ENCODE assay signal across 11 cellular contexts in the genomic region with DNA sequence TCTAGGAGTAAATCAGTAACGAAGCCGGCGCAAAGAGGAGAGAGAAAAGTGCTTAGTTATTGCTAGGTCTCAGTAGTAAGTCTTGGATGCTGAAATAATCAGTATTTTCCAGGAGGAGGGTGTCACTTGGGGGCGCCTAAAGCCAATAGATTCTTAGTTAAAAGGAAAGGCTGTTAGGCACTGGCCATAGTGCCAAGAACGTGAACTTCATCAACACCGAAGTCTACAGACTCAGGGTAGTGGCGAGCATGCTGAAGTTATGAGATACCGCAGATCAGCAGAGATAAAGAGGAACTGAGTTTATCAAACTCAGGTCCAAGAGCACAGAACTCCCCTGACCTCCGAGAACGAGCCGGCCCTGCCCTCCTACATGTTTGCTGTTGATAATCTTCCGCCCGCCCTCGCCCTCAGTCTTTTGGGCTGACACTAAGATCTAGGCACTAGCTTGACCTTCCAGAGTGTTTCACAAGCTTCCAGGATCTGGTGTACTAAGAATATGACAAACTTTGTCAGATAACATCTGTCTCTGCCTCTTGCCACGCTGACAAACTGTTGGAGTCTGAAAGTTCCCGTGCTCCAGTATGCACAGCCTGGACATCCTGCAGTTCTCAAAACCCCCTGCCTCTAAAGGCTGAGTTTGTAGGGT. TPM values are rescaled to one million over a fixed set of nuclear protein-coding genes. Genes with fewer than 3 reads are reported as not detected.
DNase-seq lines count a peak whose midpoint lies in the region; ATAC-seq and TF ChIP-seq lines count a peak whose summit lies in the region.
"Had no signal": no experiment of that assay in that cellular context is flagged by ENCODE, and none has a peak within 500 bp of the region (broad histone marks: within the 10 kb centered on the region; RNA-seq: fewer than 3 reads in every experiment).

No MANE protein-coding gene starts in this region.

- H3K4me1 ChIP-seq in ACC112 (ENCODE audit: control insufficient read depth, insufficient read depth, low read length, unreplicated experiment) (no peaks in the 10 kb centered on the region), esophagus squamous epithelium (no peaks in the 10 kb centered on the region), thyroid gland (no peaks in the 10 kb centered on the region)

- no peaks in the 10 kb centered on the region for H3K9me3 ChIP-seq in esophagus squamous epithelium
- no peaks in the 10 kb centered on the region for H3K9me3 ChIP-seq in thyroid gland

- DNase-seq in M059J (ENCODE audit: low read depth) (peak; percentile 14), cerebellum (ENCODE audit: low spot score) (peak; percentile 19), left colon (peak in 1 of 2 donors; percentile 18), D341Med (ENCODE audit: low spot score) (no peak), esophagus squamous epithelium (lab: John Stamatoyannopoulos, UW) (no peak), KG1 (lab: John Stamatoyannopoulos, UW) (no peak), thyroid gland (no peak)
- DNase-seq: activated naive CD4-positive, alpha-beta T cell treated with anti-CD3 and anti-CD28 coated beads, Interleukin-2, amount 10 ng/mL, durations not matched to agents 7 days and 5 days; effector CD4-positive, alpha-beta T cell; Karpas-422 had no signal

- H2AFZ ChIP-seq in ACC112 (ENCODE audit: low read length, unreplicated experiment), result peak overlapping the region; percentile 54

- TF ChIP-seq CTCF in esophagus squamous epithelium (IDR thresholded peaks at IDR 0.05) (peak in 1 of 6 experiments; percentile 14), thyroid gland (IDR thresholded peaks at IDR 0.05) (no peak)

- H3K79me2 ChIP-seq in ACC112 (ENCODE audit: control insufficient read depth, insufficient read depth, low read length, unreplicated experiment), result no peaks in the 10 kb centered on the region

- no peak overlapping the region for H3K27ac ChIP-seq in ACC112 (ENCODE audit: low read depth, low read length)
- no peak overlapping the region for H3K27ac ChIP-seq in esophagus squamous epithelium
- H3K27ac ChIP-seq in thyroid gland, result no peak overlapping the region

- TF ChIP-seq POLR2A in esophagus squamous epithelium (IDR thresholded peaks at IDR 0.05) (no peak), thyroid gland (IDR thresholded peaks at IDR 0.05) (no peak)

- no peaks in the 10 kb centered on the region for H3K36me3 ChIP-seq in ACC112 (ENCODE audit: insufficient read depth, low read length)
- H3K36me3 ChIP-seq in esophagus squamous epithelium, result no peaks in the 10 kb centered on the region
- H3K36me3 ChIP-seq in thyroid gland, result no peaks in the 10 kb centered on the region

- peak; percentile 75 for ATAC-seq in left colon

- no peaks in the 10 kb centered on the region for H3K27me3 ChIP-seq in ACC112 (ENCODE audit: insufficient read depth, low read length)
- H3K27me3 ChIP-seq in esophagus squamous epithelium, result no peaks in the 10 kb centered on the region
- H3K27me3 ChIP-seq in thyroid gland, result no peaks in the 10 kb centered on the region

- H3K4me3 ChIP-seq in ACC112 (ENCODE audit: low read depth, low read length), result peak overlapping the region; percentile 19; the same call in 1 of the 2 replicates
- no peak overlapping the region for H3K4me3 ChIP-seq in esophagus squamous epithelium
- no peak overlapping the region for H3K4me3 ChIP-seq in thyroid gland (replicated peaks in 1 of 3)

- 72 to 87% methylated on average over 14 of the region's 16 CpGs for WGBS in esophagus squamous epithelium, 2 donors
- 75 to 80% methylated on average over 16 of the region's 16 CpGs for WGBS in thyroid gland, 2 donors

- intact Hi-C loops in left colon (cut with DNase I, micrococcal nuclease), result no loop called here
- intact Hi-C loops in esophagus squamous epithelium (cut with DNase I), result no loop called here
- intact Hi-C loops in thyroid gland (cut with DNase I), result no loop called here

RNA-seq across cellular contexts. Expression of gene CYB5A, which starts 49.2 kb away (rescaled TPM):
- total RNA-seq in M059J (2014; rRNA removed; shearing (Covaris generic)), result 167 and 192 TPM in 2 replicates
- 18.0 TPM for total RNA-seq in cerebellum
- total RNA-seq in left colon, result 100 to 1,000 TPM; 115 to 129 TPM
- total RNA-seq in esophagus squamous epithelium, result 100 to 1,000 TPM in 1 of 4 donors, 10 to 100 TPM in 3; 75.2 to 115 (median 90.3) TPM
- 10 to 100 TPM; 45.7 to 95.3 (median 64.5) TPM for total RNA-seq in thyroid gland

Comparison
In these comparisons a context has a peak if more than half of its experiments do, and no peak if none do; other contexts are left out.
1. DNase-seq: peak in M059J (single experiment) and cerebellum (single experiment); none in D341Med (single experiment), esophagus squamous epithelium (single experiment), KG1 (single experiment) and thyroid gland (0 of 2).